In genomic region chr14:103123634-103124500, GRCh38 we compare ENCODE assay signal across 9 cellular contexts. TPM values are rescaled to one million over a fixed set of nuclear protein-coding genes. Genes with fewer than 3 reads are reported as not detected.
DNase-seq lines count a peak whose midpoint lies in the region; ATAC-seq and TF ChIP-seq lines count a peak whose summit lies in the region.
"Had no signal": no experiment of that assay in that cellular context is flagged by ENCODE, and none has a peak within 500 bp of the region (broad histone marks: within the 10 kb centered on the region; RNA-seq: fewer than 3 reads in every experiment).

No MANE protein-coding gene starts in this region.

- H3K27me3 Mint-ChIP-seq in stimulated activated naive CD8-positive, alpha-beta T cell treated with anti-CD3 and anti-CD28 coated beads, Interleukin-15, amount 100 ng/mL, for 72 hours: peaks cover 49% of the 10 kb centered on the region

- peak overlapping the region in 1 of 2 donors; percentile 80 for H3K27ac Mint-ChIP-seq in stimulated activated naive CD8-positive, alpha-beta T cell treated with anti-CD3 and anti-CD28 coated beads, Interleukin-15, amount 100 ng/mL, for 72 hours

- peaks cover 13% of the 10 kb centered on the region for H3K4me1 Mint-ChIP-seq in stimulated activated naive CD8-positive, alpha-beta T cell treated with anti-CD3 and anti-CD28 coated beads, Interleukin-15, amount 100 ng/mL, for 72 hours

- H3K27ac ChIP-seq in ascending aorta: peak overlapping the region; percentile 69 to 86

- no peaks in the 10 kb centered on the region for H3K9me3 ChIP-seq in ascending aorta

- intact Hi-C loops in ascending aorta (cut with DNase I): no loop called here

- DNase-seq in NCI-H1417 (lab: John Stamatoyannopoulos, UW) (peak in 2 of 3 experiments; percentile 43 to 48), NCI-H1417 treated with DMSO at 0.1 percent for 48 hours (lab: John Stamatoyannopoulos, UW) (no peak), ascending aorta (ENCODE audit: low spot score in 2 of 2) (no peak), iris pigment epithelial cell (ENCODE audit: low read depth) (peak; percentile 45)
- DNase-seq in stimulated activated naive CD8-positive, alpha-beta T cell treated with anti-CD3 and anti-CD28 coated beads, Interleukin-15, amount 100 ng/mL, for 72 hours: no peak
- DNase-seq in activated naive CD4-positive, alpha-beta T cell (lab: John Stamatoyannopoulos, UW): no peak
- DNase-seq: CD4-positive, CD25-positive, alpha-beta regulatory T cell had no signal

- H3K27me3 ChIP-seq in ascending aorta: no peaks in the 10 kb centered on the region

- H3K4me3 Mint-ChIP-seq in stimulated activated naive CD8-positive, alpha-beta T cell treated with anti-CD3 and anti-CD28 coated beads, Interleukin-15, amount 100 ng/mL, for 72 hours: peak overlapping the region; percentile 37 to 60

- H3K9me3 Mint-ChIP-seq in stimulated activated naive CD8-positive, alpha-beta T cell treated with anti-CD3 and anti-CD28 coated beads, Interleukin-15, amount 100 ng/mL, for 72 hours: no peaks in the 10 kb centered on the region
- H3K9me3 Mint-ChIP-seq: CD4-positive, CD25-positive, alpha-beta regulatory T cell had no signal

- H3K36me3 ChIP-seq in ascending aorta: no peaks in the 10 kb centered on the region

- ATAC-seq in stimulated activated naive CD8-positive, alpha-beta T cell treated with anti-CD3 and anti-CD28 coated beads, Interleukin-15, amount 100 ng/mL, for 72 hours: peak; percentile 26
- ATAC-seq in GM21723 (IDR thresholded peaks at IDR 0.05; ENCODE audit: unreplicated experiment): no peak
- ATAC-seq in HG03025 (IDR thresholded peaks at IDR 0.05; ENCODE audit: low FRiP score, unreplicated experiment): no peak

- H3K4me3 ChIP-seq in ascending aorta: peak overlapping the region; percentile 74 to 84

- H3K4me1 ChIP-seq in ascending aorta: peaks cover 0 to 27% of the 10 kb centered on the region in 2 donors

- TF ChIP-seq CTCF in ascending aorta (IDR thresholded peaks at IDR 0.05): peak in 2 of 3 experiments; percentile 31 to 48

RNA-seq across cellular contexts. Expression of gene TNFAIP2, which starts 0.6 kb away (rescaled TPM):
- 133 TPM for total RNA-seq in ascending aorta

RNA-seq across cellular contexts. Expression of gene EXOC3L4, which starts 29.3 kb away (rescaled TPM):
- total RNA-seq in ascending aorta: not detected
- total RNA-seq: CD4-positive, CD25-positive, alpha-beta regulatory T cell had no signal

RNA-seq across cellular contexts. Expression of gene LBHD2, which starts 39.9 kb away (rescaled TPM):
- not detected for total RNA-seq in ascending aorta
- total RNA-seq: CD4-positive, CD25-positive, alpha-beta regulatory T cell had no signal

Comparison
In these comparisons a context has a peak if more than half of its experiments do, and no peak if none do; other contexts are left out.
1. DNase-seq: peak in NCI-H1417 (2 of 3) and iris pigment epithelial cell (single experiment); none in NCI-H1417 treated with DMSO at 0.1 percent for 48 hours (single experiment), ascending aorta (0 of 2), stimulated activated naive CD8-positive, alpha-beta T cell treated with anti-CD3 and anti-CD28 coated beads, Interleukin-15, amount 100 ng/mL, for 72 hours (0 of 2) and activated naive CD4-positive, alpha-beta T cell (0 of 4).